Comparison of ENCODE assay signal across 18 cellular contexts in the genomic region with DNA sequence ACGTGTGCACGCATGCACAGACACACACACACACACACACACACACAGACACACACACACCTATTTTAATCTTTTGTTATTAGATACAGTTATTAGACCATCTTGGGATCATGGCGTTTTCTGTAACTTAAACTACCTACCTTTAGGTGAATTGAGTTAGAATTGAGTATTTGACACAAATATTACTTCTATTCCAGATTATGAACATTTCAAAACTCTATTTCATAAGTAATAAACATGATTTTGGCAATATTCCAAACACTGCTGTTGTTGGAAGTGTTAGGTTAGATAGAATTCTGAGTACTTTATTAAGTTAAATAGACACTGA.
DNase-seq lines count a peak whose midpoint lies in the region; ATAC-seq, FAIRE-seq and TF ChIP-seq lines count a peak whose summit lies in the region.
"Had no signal": no experiment of that assay in that cellular context is flagged by ENCODE, and none has a peak within 500 bp of the region (broad histone marks: within the 10 kb centered on the region; RNA-seq: fewer than 3 reads in every experiment).

No MANE protein-coding gene starts in this region.

- H3K9ac ChIP-seq in H1 (replicated peaks in 1 of 4; ENCODE audit: extremely low read depth in 1 of 4, low read depth in 3 of 4, low read length in 3 of 4) = no peak overlapping the region
- H3K9ac ChIP-seq: KMS-11 had no signal

- no peak overlapping the region for H4K8ac ChIP-seq in H1 (ENCODE audit: extremely low read depth, insufficient read depth, low read length)

- FAIRE-seq in D721Med (lab: Jason Lieb, UNC) (peak; percentile 32), H1 (lab: Jason Lieb, UNC) (no peak)
- FAIRE-seq: RCC 7860 had no signal

- H3K27me3 ChIP-seq in RWPE2 (ENCODE audit: insufficient read depth, poor library complexity, severe bottlenecking) (no peaks in the 10 kb centered on the region), H1 (replicated peaks in 1 of 4; ENCODE audit: control insufficient read depth in 3 of 4, extremely low read depth in 1 of 4, insufficient read depth in 3 of 4, low read length in 3 of 4) (peaks cover 0 to 1% (median 0%) of the 10 kb centered on the region in 4 experiments; a peak in 1 of 7 replicates), spleen (replicated peaks in 1 of 7) (no peaks in the 10 kb centered on the region)
- H3K27me3 ChIP-seq: SJSA1 had no signal

- CTCF ChIA-PET in H1 (lab: Charles Lee; ENCODE audit: partially characterized antibody) = interaction anchor here (0.6 to 5.2 kb wide), 13 partner anchors 36 to 630 kb away, joined by 3 to 28 read pairs (median 4); no protein-coding TSS in a partner anchor

- no peak overlapping the region for H2BK12ac ChIP-seq in H1 (ENCODE audit: low read depth, low read length)

- H2AFZ ChIP-seq in H1 (ENCODE audit: low read length) = no peak overlapping the region

- H3K23me2 ChIP-seq in H1 (ENCODE audit: low read depth, low read length) = no peaks in the 10 kb centered on the region

- H3K27ac ChIP-seq in RWPE2 (ENCODE audit: poor library complexity, severe bottlenecking) (no peak overlapping the region), H1 (ENCODE audit: low read depth, low read length) (no peak overlapping the region), spleen (no peak overlapping the region)
- H3K27ac ChIP-seq: KMS-11, SJSA1 had no signal

- no peak overlapping the region for H3K4ac ChIP-seq in H1 (replicated peaks; ENCODE audit: insufficient read length, low read depth, low read length)

- H2BK120ac ChIP-seq in H1 (replicated peaks; ENCODE audit: low read depth, low read length) = no peak overlapping the region

- no peaks in the 10 kb centered on the region for H4K20me1 ChIP-seq in H1 (replicated peaks in 1 of 2; ENCODE audit: control insufficient read depth in 1 of 2, insufficient read depth in 2 of 2, low read length in 2 of 2)

- peaks cover 4% of the 10 kb centered on the region; the same call in 1 of the 2 replicates for H3K36me3 ChIP-seq in RWPE2 (ENCODE audit: low read depth)
- H3K36me3 ChIP-seq in H1 (ENCODE audit: control insufficient read depth in 2 of 4, insufficient read depth in 4 of 4, low read length in 3 of 4) = no peaks in the 10 kb centered on the region; a peak in 3 of 8 replicates
- peaks cover 0 to 13% (median 0%) of the 10 kb centered on the region in 6 donors for H3K36me3 ChIP-seq in spleen

- no peak overlapping the region for H4K91ac ChIP-seq in H1 (replicated peaks; ENCODE audit: insufficient read length, low read length)

- ATAC-seq in RWPE2 (ENCODE audit: low read depth) (no peak), left lobe of liver (no peak)
- ATAC-seq: Right ventricle myocardium inferior had no signal

- H3K4me2 ChIP-seq in H1 (ENCODE audit: insufficient read depth in 1 of 2, low read depth in 2 of 2, low read length in 2 of 2) = no peak overlapping the region
- H3K4me2 ChIP-seq: KMS-11 had no signal

- DNase-seq in D721Med (ENCODE audit: insufficient read length, low spot score) (no peak), RWPE2 (ENCODE audit: low spot score) (no peak), H1 (ENCODE audit: low read depth in 1 of 2, low spot score in 2 of 2) (no peak), left lobe of liver (ENCODE audit: low spot score) (no peak), Kasumi-1 (lab: John Stamatoyannopoulos, UW) (no peak), spleen (no peak), UCSD-AML1 (lab: John Stamatoyannopoulos, UW; ENCODE audit: unreplicated experiment) (no peak)
- DNase-seq: C1 segment of cervical spinal cord; GF-D8; NCI-H2029 treated with DMSO at 0.1 percent for 48 hours; NCI-H2171; NCI-H345; NCI-H774; NK-92 treated with Interleukin-12 subunit alpha and Interleukin-12 subunit beta, amount 100 ng/mL, for 24 hours had no signal

- peak overlapping the region; percentile 46 for H3K56ac ChIP-seq in H1 (replicated peaks; ENCODE audit: insufficient read length, low read depth, low read length)

- no peaks in the 10 kb centered on the region for H3K79me1 ChIP-seq in H1 (ENCODE audit: low read depth, low read length)

- TF ChIP-seq RAD21 in H1 (IDR thresholded peaks at IDR 0.05 in 1 of 2, conservative IDR thresholded peaks at IDR 0.05 in 1 of 2; ENCODE audit: low read depth in 2 of 2, low read length in 2 of 2) = no peak

- H3K4me1 ChIP-seq in RWPE2 (ENCODE audit: insufficient read depth, poor library complexity, severe bottlenecking) (no peaks in the 10 kb centered on the region), H1 (replicated peaks in 1 of 4; ENCODE audit: control insufficient read depth in 3 of 4, insufficient read depth in 4 of 4, low read length in 3 of 4) (peaks cover 0 to 8% (median 3%) of the 10 kb centered on the region in 4 experiments; a peak in 4 of 7 replicates), spleen (no peaks in the 10 kb centered on the region)
- H3K4me1 ChIP-seq: SJSA1 had no signal

- no peak overlapping the region for H2AK5ac ChIP-seq in H1 (ENCODE audit: low read depth, low read length)

- no peak overlapping the region for H3K14ac ChIP-seq in H1 (ENCODE audit: insufficient read length)

- POLR2A ChIA-PET in H1 (lab: Charles Lee; ENCODE audit: partially characterized antibody) = interaction anchor here (1.2 to 1.5 kb wide), 3 partner anchors 18 to 150 kb away, joined by 3 to 5 read pairs (median 3); a partner anchor contains a TSS

- no peak overlapping the region for H3K18ac ChIP-seq in H1 (ENCODE audit: extremely low read depth, low read length)

- H3K4me3 ChIP-seq in RWPE2 (ENCODE audit: severe bottlenecking) (no peak overlapping the region), H1 (ENCODE audit: extremely low read depth in 1 of 4, insufficient read depth in 2 of 4, low read depth in 3 of 4, low read length in 4 of 4) (no peak overlapping the region), spleen (no peak overlapping the region)
- H3K4me3 ChIP-seq: SJSA1 had no signal

- H3K79me2 ChIP-seq in H1 (ENCODE audit: control insufficient read depth in 1 of 2, insufficient read depth in 2 of 2, low read length in 2 of 2) = no peaks in the 10 kb centered on the region; a peak in 1 of 4 replicates

- H2BK20ac ChIP-seq in H1 (ENCODE audit: low read length) = no peak overlapping the region

- no peak overlapping the region for H3K23ac ChIP-seq in H1 (ENCODE audit: insufficient read length)

- no peak overlapping the region for H2BK15ac ChIP-seq in H1 (ENCODE audit: low read length)

- H4K5ac ChIP-seq in H1 (ENCODE audit: insufficient read length, low read depth, low read length) = no peak overlapping the region

- intact Hi-C loops in spleen (cut with DNase I; ENCODE audit: low total_unique reads) = no loop called here

- peaks cover 11% of the 10 kb centered on the region for H3K9me3 ChIP-seq in RWPE2 (ENCODE audit: severe bottlenecking)
- H3K9me3 ChIP-seq in H1 (ENCODE audit: insufficient read depth in 2 of 2, low read depth in 1 of 2, low read length in 1 of 2) = 0 out of 4 replicates have a peak, but pooled peaks cover 0 to 3% of the 10 kb centered on the region in 2 experiments
- peaks cover 0 to 27% (median 19%) of the 10 kb centered on the region in 8 donors for H3K9me3 ChIP-seq in spleen
- H3K9me3 ChIP-seq: SJSA1 had no signal

- no peak for TF ChIP-seq EP300 in H1 (IDR thresholded peaks at IDR 0.05; ENCODE audit: borderline replicate concordance in 1 of 2, low read depth in 2 of 2, low read length in 2 of 2)

- TF ChIP-seq POLR2A in H1 (IDR thresholded peaks at IDR 0.05; ENCODE audit: control extremely low read depth in 1 of 2, low read depth in 2 of 2, low read length in 2 of 2) (no peak), spleen (IDR thresholded peaks at IDR 0.05) (no peak)

- 67% methylated on average over 3 of the region's 3 CpGs; no CpG with 5 or more reads in 1 of the 2 experiments for WGBS in H1 (ENCODE audit: extremely low coverage in 1 of 2, insufficient coverage in 1 of 2, insufficient read length in 1 of 2, insufficient replicate concordance in 2 of 2, low coverage in 1 of 2, low lambda C conversion rate in 2 of 2, missing lambda C conversion rate in 1 of 2), 2 experiments
- 69 to 85% (median 78%) methylated on average over 3 of the region's 3 CpGs for WGBS in spleen, 5 donors

- TF ChIP-seq CTCF in D721Med (IDR thresholded peaks at IDR 0.05; ENCODE audit: insufficient read depth, missing control alignments) (no peak), RWPE2 (IDR thresholded peaks at IDR 0.05; ENCODE audit: poor library complexity, severe bottlenecking) (peak; percentile 36), H1 (IDR thresholded peaks at IDR 0.05; ENCODE audit: control extremely low read depth in 1 of 3, insufficient read depth in 1 of 3, low read depth in 1 of 3, low read length in 3 of 3) (no peak), spleen (IDR thresholded peaks at IDR 0.05 in 8 of 11, conservative IDR thresholded peaks at IDR 0.05 in 3 of 11) (no peak)

- H2BK5ac ChIP-seq in H1 (ENCODE audit: low read depth, low read length) = no peak overlapping the region
